ENCODE assay signal across 8 cellular contexts in the genomic region with DNA sequence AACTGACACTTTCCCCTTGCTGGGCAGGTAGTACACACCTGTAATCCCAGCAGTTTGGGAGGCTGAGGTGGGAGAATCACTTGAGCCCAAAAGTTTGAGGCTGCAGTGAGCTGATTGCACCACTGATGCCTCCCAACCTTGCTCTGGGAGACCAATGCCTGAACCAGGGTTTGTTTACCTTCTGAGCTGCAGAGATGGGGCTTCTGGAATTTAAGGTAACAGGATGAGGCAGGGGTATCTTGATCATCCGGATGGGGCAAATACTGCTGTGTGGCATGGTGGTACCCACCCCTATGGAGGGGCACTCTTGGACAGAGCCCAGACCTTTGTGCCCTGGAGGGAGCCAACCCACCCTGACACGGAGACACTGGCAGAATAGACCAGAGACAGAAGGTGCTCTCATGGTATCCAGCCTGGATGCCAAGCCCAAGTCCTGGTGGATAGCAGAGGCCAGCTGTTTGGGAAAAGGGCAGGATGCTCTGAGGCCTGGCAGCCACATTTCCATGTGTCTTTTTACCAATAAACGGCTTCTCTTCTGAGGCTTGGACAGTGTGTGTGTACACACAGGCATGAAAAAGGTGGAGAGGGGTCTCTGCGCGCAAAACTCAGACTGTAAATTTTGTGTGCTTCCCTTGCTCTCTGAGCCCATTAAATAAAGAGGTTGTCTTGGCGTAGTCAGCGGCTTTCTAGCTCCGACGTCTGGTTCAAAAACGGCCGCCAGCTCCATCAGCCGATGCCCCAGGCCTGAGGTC. TPM values are rescaled to one million over a fixed set of nuclear protein-coding genes. Genes with fewer than 3 reads are reported as not detected.
DNase-seq lines count a peak whose midpoint lies in the region; ATAC-seq and TF ChIP-seq lines count a peak whose summit lies in the region.

No MANE protein-coding gene starts in this region.

- TF ChIP-seq POLR2A in thyroid gland (IDR thresholded peaks at IDR 0.05): no peak

- intact Hi-C loops in thyroid gland (cut with DNase I): no loop called here

- H3K9me3 Mint-ChIP-seq in activated CD4-positive, alpha-beta T cell treated with anti-CD3 and anti-CD28 coated beads, Interleukin-2, amount 10 ng/mL, durations not matched to agents 7 days and 5 days: no peaks in the 10 kb centered on the region
- no peaks in the 10 kb centered on the region for H3K9me3 Mint-ChIP-seq in activated naive CD8-positive, alpha-beta T cell treated with anti-CD3 and anti-CD28 coated beads, Interleukin-2, amount 50 U/mL, for 24 hours

- in situ Hi-C loops in GM13977 (cut with MboI; ENCODE audit: low pct_unique_long_range_greater_than_20kb, low sequenced_read_pairs, unreplicated experiment): loop anchor here (25.0 kb wide), 1 partner anchor 287 kb away; a partner anchor contains a TSS

- CTCF ChIA-PET in activated CD4-positive, alpha-beta T cell treated with anti-CD3 and anti-CD28 coated beads, Interleukin-2, amount 10 ng/mL, durations not matched to agents 7 days and 5 days (lab: Charles Lee): interaction anchor here (0.6 to 3.2 kb wide), 5 partner anchors 8 to 28 kb away, joined by 3 to 18 read pairs (median 6); a partner anchor contains a TSS

- H3K36me3 ChIP-seq in thyroid gland: peaks cover 10 to 11% of the 10 kb centered on the region in 2 donors

- 19 to 34% methylated on average over 12 of the region's 12 CpGs for WGBS in thyroid gland, 2 donors

- no peaks in the 10 kb centered on the region for H3K9me3 ChIP-seq in thyroid gland

- TF ChIP-seq CTCF in thyroid gland (IDR thresholded peaks at IDR 0.05) (no peak), GM13977 (IDR thresholded peaks at IDR 0.05; ENCODE audit: extremely low read depth, insufficient read depth, missing control alignments) (no peak)

- H3K4me1 ChIP-seq in thyroid gland: peaks cover 11 to 26% of the 10 kb centered on the region in 2 donors

- H3K27me3 ChIP-seq in layer of hippocampus (ENCODE audit: control insufficient read depth, insufficient read depth, low read length) (no peaks in the 10 kb centered on the region), thyroid gland (no peaks in the 10 kb centered on the region)

- POLR2A ChIA-PET in activated CD4-positive, alpha-beta T cell treated with anti-CD3 and anti-CD28 coated beads, Interleukin-2, amount 10 ng/mL, durations not matched to agents 7 days and 5 days (lab: Charles Lee): no interaction called here

- ATAC-seq in activated naive CD8-positive, alpha-beta T cell treated with anti-CD3 and anti-CD28 coated beads, Interleukin-2, amount 50 U/mL, for 24 hours: no peak

- H3K4me3 ChIP-seq in thyroid gland (replicated peaks in 1 of 3): peak overlapping the region; percentile 39 to 64 (median 51)

- peak overlapping the region; percentile 78 for H3K4me3 Mint-ChIP-seq in activated CD4-positive, alpha-beta T cell treated with anti-CD3 and anti-CD28 coated beads, Interleukin-2, amount 10 ng/mL, durations not matched to agents 7 days and 5 days
- peak overlapping the region; percentile 76 for H3K4me3 Mint-ChIP-seq in activated naive CD8-positive, alpha-beta T cell treated with anti-CD3 and anti-CD28 coated beads, Interleukin-2, amount 50 U/mL, for 24 hours

- H3K27me3 Mint-ChIP-seq in activated CD4-positive, alpha-beta T cell treated with anti-CD3 and anti-CD28 coated beads, Interleukin-2, amount 10 ng/mL, durations not matched to agents 7 days and 5 days: peaks cover 6% of the 10 kb centered on the region
- H3K27me3 Mint-ChIP-seq in activated naive CD8-positive, alpha-beta T cell treated with anti-CD3 and anti-CD28 coated beads, Interleukin-2, amount 50 U/mL, for 24 hours: no peaks in the 10 kb centered on the region

- peaks cover 22% of the 10 kb centered on the region for H3K36me3 Mint-ChIP-seq in activated CD4-positive, alpha-beta T cell treated with anti-CD3 and anti-CD28 coated beads, Interleukin-2, amount 10 ng/mL, durations not matched to agents 7 days and 5 days (ENCODE audit: low read depth)
- peaks cover 15% of the 10 kb centered on the region for H3K36me3 Mint-ChIP-seq in activated naive CD8-positive, alpha-beta T cell treated with anti-CD3 and anti-CD28 coated beads, Interleukin-2, amount 50 U/mL, for 24 hours (ENCODE audit: low read depth)

- peak overlapping the region; percentile 82 for H3K27ac Mint-ChIP-seq in activated CD4-positive, alpha-beta T cell treated with anti-CD3 and anti-CD28 coated beads, Interleukin-2, amount 10 ng/mL, durations not matched to agents 7 days and 5 days
- peak overlapping the region; percentile 87 for H3K27ac Mint-ChIP-seq in activated naive CD8-positive, alpha-beta T cell treated with anti-CD3 and anti-CD28 coated beads, Interleukin-2, amount 50 U/mL, for 24 hours

- DNase-seq in activated CD4-positive, alpha-beta T cell treated with anti-CD3 and anti-CD28 coated beads, Interleukin-2, amount 10 ng/mL, durations not matched to agents 7 days and 5 days: no peak
- DNase-seq in activated CD4-positive, alpha-beta T cell treated with anti-CD3 and anti-CD28 coated beads for 4 hours: no peak
- DNase-seq in activated naive CD8-positive, alpha-beta T cell treated with anti-CD3 and anti-CD28 coated beads, Interleukin-2, amount 50 U/mL, for 24 hours: no peak
- no peak for DNase-seq in thyroid gland
- DNase-seq in GM13977 (ENCODE audit: low spot score): no peak
- no peak for DNase-seq in activated CD4-positive, alpha-beta T cell treated with anti-CD3 and anti-CD28 coated beads, Interleukin-2, amount 50 U/mL, for 48 hours
- no peak for DNase-seq in NCI-H2227 treated with DMSO at 0.1 percent for 48 hours (lab: John Stamatoyannopoulos, UW)

- peak overlapping the region; percentile 67 for H3K27ac ChIP-seq in layer of hippocampus (ENCODE audit: low read depth, low read length)
- peak overlapping the region; percentile 79 to 80 (median 80) for H3K27ac ChIP-seq in thyroid gland

- peaks cover 45% of the 10 kb centered on the region for H3K4me1 Mint-ChIP-seq in activated CD4-positive, alpha-beta T cell treated with anti-CD3 and anti-CD28 coated beads, Interleukin-2, amount 10 ng/mL, durations not matched to agents 7 days and 5 days
- H3K4me1 Mint-ChIP-seq in activated naive CD8-positive, alpha-beta T cell treated with anti-CD3 and anti-CD28 coated beads, Interleukin-2, amount 50 U/mL, for 24 hours: peaks cover 54% of the 10 kb centered on the region

RNA-seq across cellular contexts. Expression of a gene that starts 4.4 kb away (rescaled TPM):
- 10 to 100 TPM; 13.7 to 13.9 TPM for total RNA-seq in activated CD4-positive, alpha-beta T cell treated with anti-CD3 and anti-CD28 coated beads, Interleukin-2, amount 10 ng/mL, durations not matched to agents 7 days and 5 days
- total RNA-seq in thyroid gland: 10 to 100 TPM in 2 of 4 donors, 1 to 10 TPM in 2; 8.5 to 12.2 (median 9.4) TPM

RNA-seq across cellular contexts. Expression of a gene that starts 7.8 kb away (rescaled TPM):
- total RNA-seq in activated CD4-positive, alpha-beta T cell treated with anti-CD3 and anti-CD28 coated beads, Interleukin-2, amount 10 ng/mL, durations not matched to agents 7 days and 5 days: 1 to 10 TPM; 3.4 to 3.7 TPM
- total RNA-seq in thyroid gland: 10 to 100 TPM in 3 of 4 donors, 1 to 10 TPM in 1; 9.1 to 29.5 (median 19.1) TPM

RNA-seq across cellular contexts. Expression of a gene that starts 17.2 kb away (rescaled TPM):
- 100 to 1,000 TPM; 383 to 413 TPM for total RNA-seq in activated CD4-positive, alpha-beta T cell treated with anti-CD3 and anti-CD28 coated beads, Interleukin-2, amount 10 ng/mL, durations not matched to agents 7 days and 5 days
- total RNA-seq in thyroid gland: 1 to 10 TPM in 3 of 4 donors, under 1 TPM in 1; 0.56 to 3.4 (median 1.4) TPM

RNA-seq across cellular contexts. Expression of a gene that starts 25.0 kb away (rescaled TPM):
- not detected for total RNA-seq in activated CD4-positive, alpha-beta T cell treated with anti-CD3 and anti-CD28 coated beads, Interleukin-2, amount 10 ng/mL, durations not matched to agents 7 days and 5 days
- total RNA-seq in thyroid gland: not detected

RNA-seq across cellular contexts. Expression of a gene that starts 29.3 kb away (rescaled TPM):
- total RNA-seq in activated CD4-positive, alpha-beta T cell treated with anti-CD3 and anti-CD28 coated beads, Interleukin-2, amount 10 ng/mL, durations not matched to agents 7 days and 5 days: 10 to 100 TPM; 63.9 to 69.9 TPM
- total RNA-seq in thyroid gland: 10 to 100 TPM; 26.6 to 38.1 (median 33.5) TPM

Comparison
In these comparisons a context has a peak if more than half of its experiments do, and no peak if none do; other contexts are left out.
1. RNA of a gene that starts 17.2 kb away (total RNA-seq): 383 to 413 TPM in activated CD4-positive, alpha-beta T cell treated with anti-CD3 and anti-CD28 coated beads, Interleukin-2, amount 10 ng/mL, durations not matched to agents 7 days and 5 days; 0.56 to 3.4 TPM in thyroid gland; every median in the first group is over 10 times any median in the second.